In the genomic region with DNA sequence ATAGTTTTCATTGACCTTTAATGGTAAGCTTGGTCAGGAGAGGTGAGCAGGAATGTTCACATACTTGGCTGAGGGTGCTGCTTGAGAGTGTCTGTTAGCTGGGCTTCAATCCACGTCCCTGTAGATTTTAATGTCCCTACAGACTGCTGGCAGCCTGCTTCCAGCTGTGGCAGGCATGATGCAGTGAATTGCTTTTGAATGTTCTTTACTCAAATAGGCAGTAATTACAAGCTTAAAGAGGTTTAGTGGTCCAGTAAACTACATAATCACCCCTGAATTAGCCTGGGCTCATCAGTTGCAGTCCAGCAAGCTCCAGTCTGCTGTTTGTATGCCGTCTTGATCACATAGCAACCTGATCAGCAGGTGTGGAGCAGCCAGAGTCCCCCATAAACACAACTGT, we compare ENCODE assay signal across 12 cellular contexts.
DNase-seq lines count a peak whose midpoint lies in the region; ATAC-seq and TF ChIP-seq lines count a peak whose summit lies in the region.
"Had no signal": no experiment of that assay in that cellular context is flagged by ENCODE, and none has a peak within 500 bp of the region (broad histone marks: within the 10 kb centered on the region; RNA-seq: fewer than 3 reads in every experiment).

No MANE protein-coding gene starts in this region.

- H2AK5ac ChIP-seq in H9 (ENCODE audit: insufficient read length, low read length): no peak overlapping the region

- H3K79me1 ChIP-seq in H9 (ENCODE audit: insufficient read depth, low read depth, low read length, poor library complexity, severe bottlenecking): no peaks in the 10 kb centered on the region

- H2BK120ac ChIP-seq in H9 (ENCODE audit: low read depth, low read length, poor library complexity, severe bottlenecking): no peak overlapping the region

- H3K9me3 ChIP-seq in H9 (ENCODE audit: control insufficient read depth, low read depth, low read length): no peaks in the 10 kb centered on the region

- WGBS in H9 (ENCODE audit: extremely low coverage, insufficient read length, low lambda C conversion rate): no CpG with 5 or more reads among the region's 2 CpGs

- no peak overlapping the region for H3K4me2 ChIP-seq in H9 (ENCODE audit: insufficient read depth, insufficient read length, low read length)

- H4K20me1 ChIP-seq in H9 (ENCODE audit: control insufficient read depth, insufficient read depth, insufficient read length): no peaks in the 10 kb centered on the region

- TF ChIP-seq CTCF in H9 (conservative IDR thresholded peaks at IDR 0.05) (no peak), glutamatergic neuron (IDR thresholded peaks at IDR 0.05; ENCODE audit: partially characterized antibody, unreplicated experiment) (no peak), progenitor cell of endocrine pancreas (IDR thresholded peaks at IDR 0.05; ENCODE audit: unreplicated experiment) (no peak)

- DNase-seq in H9 (no peak), NCI-H2081 treated with DMSO at 0.1 percent for 48 hours (lab: John Stamatoyannopoulos, UW) (peak; percentile 93), glutamatergic neuron (peak; percentile 25), progenitor cell of endocrine pancreas (ENCODE audit: low spot score, unreplicated experiment) (no peak)
- no peak for DNase-seq in activated effector memory CD4-positive, alpha-beta T cell treated with Interleukin-2 at 50 U/mL for 16 hours
- DNase-seq: activated CD4-positive, alpha-beta T cell treated with anti-CD3 and anti-CD28 coated beads for 4 hours; stimulated activated naive CD8-positive, alpha-beta T cell treated with anti-CD3 and anti-CD28 coated beads, Interleukin-15, amount 100 ng/mL, for 72 hours had no signal

- H3K4me1 Mint-ChIP-seq in H9: peaks cover 21 to 26% of the 10 kb centered on the region in 2 experiments
- H3K4me1 Mint-ChIP-seq in glutamatergic neuron (ENCODE audit: low read depth, unreplicated experiment): peaks cover 20% of the 10 kb centered on the region
- peaks cover 57% of the 10 kb centered on the region for H3K4me1 Mint-ChIP-seq in progenitor cell of endocrine pancreas (ENCODE audit: low read depth)
- H3K4me1 Mint-ChIP-seq: CD14-positive monocyte; stimulated activated naive CD8-positive, alpha-beta T cell treated with anti-CD3 and anti-CD28 coated beads, Interleukin-15, amount 100 ng/mL, for 72 hours had no signal

- H4K8ac ChIP-seq in H9 (replicated peaks; ENCODE audit: insufficient read length, low read depth, low read length): no peak overlapping the region

- H4K91ac ChIP-seq in H9 (ENCODE audit: insufficient read length, low read depth, low read length): no peak overlapping the region

- no peak overlapping the region for H3K9ac ChIP-seq in H9 (ENCODE audit: extremely low read depth, insufficient read length, low read length)

- no peak overlapping the region for H3K23ac ChIP-seq in H9 (ENCODE audit: insufficient read length, low read depth, low read length)

- H3K4me1 ChIP-seq in H9 (ENCODE audit: insufficient read depth, low read length): no peaks in the 10 kb centered on the region; the same call in none of the 2 replicates

- H3K23me2 ChIP-seq in H9 (ENCODE audit: insufficient read length, low read depth, low read length, poor library complexity, severe bottlenecking): peaks cover 3% of the 10 kb centered on the region

- no peak overlapping the region for H4K5ac ChIP-seq in H9 (ENCODE audit: insufficient read length, low read depth, low read length)

- no peak overlapping the region for H3K4me3 Mint-ChIP-seq in H9
- no peak overlapping the region for H3K4me3 Mint-ChIP-seq in glutamatergic neuron (ENCODE audit: unreplicated experiment)
- H3K4me3 Mint-ChIP-seq in progenitor cell of endocrine pancreas (ENCODE audit: low read depth): no peak overlapping the region
- H3K4me3 Mint-ChIP-seq: activated T-helper 1 cell treated with anti-CD3 and anti-CD28 coated beads, Interleukin-12 subunit alpha, Interleukin-12 subunit beta, Interleukin-2, Interleukin-4 antibody, amounts not matched to agents 30 ng/mL and 10 ng/mL and 1 ng/mL, durations not matched to agents 14 hours and 24 hours and 36 hours; CD14-positive monocyte; stimulated activated naive CD8-positive, alpha-beta T cell treated with anti-CD3 and anti-CD28 coated beads, Interleukin-15, amount 100 ng/mL, for 72 hours had no signal

- H2BK15ac ChIP-seq in H9 (ENCODE audit: low read depth, low read length): no peak overlapping the region

- H3K4ac ChIP-seq in H9 (ENCODE audit: low read depth, low read length): no peak overlapping the region

- H2BK12ac ChIP-seq in H9 (ENCODE audit: insufficient read length, low read depth, low read length): no peak overlapping the region

- H3K36me3 Mint-ChIP-seq in H9 (ENCODE audit: insufficient read depth in 1 of 3, low read depth in 3 of 3): no peaks in the 10 kb centered on the region
- no peaks in the 10 kb centered on the region for H3K36me3 Mint-ChIP-seq in glutamatergic neuron (ENCODE audit: unreplicated experiment)
- H3K36me3 Mint-ChIP-seq in progenitor cell of endocrine pancreas (ENCODE audit: insufficient read depth): peaks cover 12% of the 10 kb centered on the region
- H3K36me3 Mint-ChIP-seq: CD14-positive monocyte had no signal

- H3K27ac Mint-ChIP-seq in H9 (no peak overlapping the region; a peak in 1 of 7 replicates), glutamatergic neuron (ENCODE audit: unreplicated experiment) (peak overlapping the region; percentile 17), progenitor cell of endocrine pancreas (peak overlapping the region; percentile 9)
- H3K27ac Mint-ChIP-seq: activated T-helper 1 cell treated with anti-CD3 and anti-CD28 coated beads, Interleukin-12 subunit alpha, Interleukin-12 subunit beta, Interleukin-2, Interleukin-4 antibody, amounts not matched to agents 30 ng/mL and 10 ng/mL and 1 ng/mL, durations not matched to agents 14 hours and 24 hours and 36 hours; CD14-positive monocyte; stimulated activated naive CD8-positive, alpha-beta T cell treated with anti-CD3 and anti-CD28 coated beads, Interleukin-15, amount 100 ng/mL, for 72 hours had no signal

- H3K18ac ChIP-seq in H9 (ENCODE audit: insufficient read length, low read depth, low read length): peak overlapping the region; percentile 38

- peak overlapping the region; percentile 11 for H3K27ac ChIP-seq in H9 (ENCODE audit: insufficient read length, low read depth, low read length)
- H3K27ac ChIP-seq: HL-60 had no signal

- H2BK20ac ChIP-seq in H9 (ENCODE audit: low read depth, low read length, poor library complexity, severe bottlenecking): no peak overlapping the region

- H3K27me3 ChIP-seq in H9 (ENCODE audit: insufficient read depth, low read length): no peaks in the 10 kb centered on the region

- H3T11ph ChIP-seq in H9 (ENCODE audit: low read length): no peak overlapping the region

- no peak for ATAC-seq in GM21390 (IDR thresholded peaks at IDR 0.05; ENCODE audit: unreplicated experiment)
- ATAC-seq in HG03460 (IDR thresholded peaks at IDR 0.05; ENCODE audit: unreplicated experiment): no peak
- ATAC-seq: stimulated activated naive CD8-positive, alpha-beta T cell treated with anti-CD3 and anti-CD28 coated beads, Interleukin-15, amount 100 ng/mL, for 72 hours had no signal

- H3K27me3 Mint-ChIP-seq in H9 (ENCODE audit: low read depth) (no peaks in the 10 kb centered on the region), glutamatergic neuron (ENCODE audit: unreplicated experiment) (peaks cover 6% of the 10 kb centered on the region), progenitor cell of endocrine pancreas (no peaks in the 10 kb centered on the region)
- H3K27me3 Mint-ChIP-seq: stimulated activated naive CD8-positive, alpha-beta T cell treated with anti-CD3 and anti-CD28 coated beads, Interleukin-15, amount 100 ng/mL, for 72 hours had no signal

- H2BK5ac ChIP-seq in H9 (ENCODE audit: insufficient read length, low read length): no peak overlapping the region

- H3K56ac ChIP-seq in H9 (ENCODE audit: insufficient read length, low read depth, low read length): no peak overlapping the region

- no peak overlapping the region for H3K14ac ChIP-seq in H9 (ENCODE audit: insufficient read depth, low read length)

- no peak overlapping the region for H2AFZ ChIP-seq in H9 (ENCODE audit: low read length)

- H3K79me2 ChIP-seq in H9 (ENCODE audit: insufficient read depth, low read length): no peaks in the 10 kb centered on the region

- H3K9me3 Mint-ChIP-seq in H9: no peaks in the 10 kb centered on the region
- H3K9me3 Mint-ChIP-seq in glutamatergic neuron (ENCODE audit: unreplicated experiment): peaks cover 1% of the 10 kb centered on the region
- no peaks in the 10 kb centered on the region for H3K9me3 Mint-ChIP-seq in progenitor cell of endocrine pancreas (ENCODE audit: low read depth)
- H3K9me3 Mint-ChIP-seq: activated T-helper 1 cell treated with anti-CD3 and anti-CD28 coated beads, Interleukin-12 subunit alpha, Interleukin-12 subunit beta, Interleukin-2, Interleukin-4 antibody, amounts not matched to agents 30 ng/mL and 10 ng/mL and 1 ng/mL, durations not matched to agents 14 hours and 24 hours and 36 hours; stimulated activated naive CD8-positive, alpha-beta T cell treated with anti-CD3 and anti-CD28 coated beads, Interleukin-15, amount 100 ng/mL, for 72 hours had no signal

Comparison
In these comparisons a context has a peak if more than half of its experiments do, and no peak if none do; other contexts are left out.
1. DNase-seq: peak in NCI-H2081 treated with DMSO at 0.1 percent for 48 hours (single experiment) and glutamatergic neuron (single experiment); none in H9 (single experiment), progenitor cell of endocrine pancreas (single experiment) and activated effector memory CD4-positive, alpha-beta T cell treated with Interleukin-2 at 50 U/mL for 16 hours (single experiment).
2. H3K27ac Mint-ChIP-seq: peak in glutamatergic neuron (single experiment) and progenitor cell of endocrine pancreas (single experiment); none in H9 (0 of 3).